Comparison of ENCODE assay signal across 3 cellular contexts in the genomic region with DNA sequence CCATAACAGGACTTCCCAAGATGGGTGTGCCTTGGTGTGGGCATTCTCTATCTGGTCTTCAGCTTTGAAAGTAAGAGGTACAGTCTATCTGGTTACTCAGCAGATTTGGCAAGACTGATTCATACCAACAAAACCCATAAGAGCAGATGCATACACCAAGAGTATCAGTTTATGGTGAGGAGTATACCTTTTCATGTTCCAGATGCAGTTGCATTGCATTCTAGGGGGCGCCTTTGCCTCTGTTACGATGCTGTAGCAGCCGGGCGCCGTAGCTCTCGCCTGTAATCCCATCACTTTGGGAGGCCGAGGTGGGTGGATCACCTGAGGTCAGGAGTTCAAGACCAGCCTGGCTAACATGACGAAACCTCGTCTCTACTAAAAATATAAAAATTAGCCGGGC.
TF ChIP-seq lines count a peak whose summit lies in the region.

No MANE protein-coding gene starts in this region.

TF ChIP-seq in SK-N-SH, 30 proteins besides CTCF, POLR2A, EP300 and RAD21 (continues in another document):
- no peak for TF ChIP-seq USF1 (IDR thresholded peaks at IDR 0.05; ENCODE audit: borderline replicate concordance, low read depth)
- no peak for TF ChIP-seq NRF1 (IDR thresholded peaks at IDR 0.05; ENCODE audit: low read depth, low read length)
- TF ChIP-seq, protein P1, sequence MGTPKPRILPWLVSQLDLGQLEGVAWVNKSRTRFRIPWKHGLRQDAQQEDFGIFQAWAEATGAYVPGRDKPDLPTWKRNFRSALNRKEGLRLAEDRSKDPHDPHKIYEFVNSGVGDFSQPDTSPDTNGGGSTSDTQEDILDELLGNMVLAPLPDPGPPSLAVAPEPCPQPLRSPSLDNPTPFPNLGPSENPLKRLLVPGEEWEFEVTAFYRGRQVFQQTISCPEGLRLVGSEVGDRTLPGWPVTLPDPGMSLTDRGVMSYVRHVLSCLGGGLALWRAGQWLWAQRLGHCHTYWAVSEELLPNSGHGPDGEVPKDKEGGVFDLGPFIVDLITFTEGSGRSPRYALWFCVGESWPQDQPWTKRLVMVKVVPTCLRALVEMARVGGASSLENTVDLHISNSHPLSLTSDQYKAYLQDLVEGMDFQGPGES (IDR thresholded peaks at IDR 0.05; ENCODE audit: low read depth, low read length), result no peak
- TF ChIP-seq MEF2A (IDR thresholded peaks at IDR 0.05; ENCODE audit: borderline replicate concordance, low read depth), result no peak
- TF ChIP-seq RFX5 (IDR thresholded peaks at IDR 0.05; ENCODE audit: low read length), result no peak
- no peak for TF ChIP-seq YY1 (IDR thresholded peaks at IDR 0.05; ENCODE audit: low read depth)
- no peak for TF ChIP-seq MXI1 (IDR thresholded peaks at IDR 0.05; ENCODE audit: low read depth, low read length)
- no peak for TF ChIP-seq PBX3 (IDR thresholded peaks at IDR 0.05)
- no peak for TF ChIP-seq FOXM1 (IDR thresholded peaks at IDR 0.05; ENCODE audit: low read depth)
- TF ChIP-seq CHD2 (IDR thresholded peaks at IDR 0.05; ENCODE audit: low read length, partially characterized antibody), result no peak
- no peak for TF ChIP-seq FOSL2 (IDR thresholded peaks at IDR 0.05; ENCODE audit: borderline replicate concordance, low read depth)
- no peak for TF ChIP-seq JUND (IDR thresholded peaks at IDR 0.05)
- TF ChIP-seq TCF12 (IDR thresholded peaks at IDR 0.05), result no peak
- no peak for TF ChIP-seq NFIC (IDR thresholded peaks at IDR 0.05; ENCODE audit: borderline replicate concordance)
- no peak for TF ChIP-seq USF2 (IDR thresholded peaks at IDR 0.05; ENCODE audit: borderline replicate concordance, low read depth, low read length)
- no peak for TF ChIP-seq EZH2phosphoT487 (IDR thresholded peaks at IDR 0.05; ENCODE audit: borderline replicate concordance, low read depth)

TF ChIP-seq in SK-N-SH treated with all-trans-retinoic acid at 6 μM for 48 hours, 23 proteins besides CTCF, POLR2A, EP300 and RAD21:
- TF ChIP-seq ZC3H10 (CRISPR knock-in tag; IDR thresholded peaks at IDR 0.05) (no peak), ISL1 (CRISPR knock-in tag; IDR thresholded peaks at IDR 0.05) (no peak), GLIS3 (CRISPR knock-in tag; IDR thresholded peaks at IDR 0.05) (no peak), TSHZ2 (CRISPR knock-in tag; IDR thresholded peaks at IDR 0.05) (no peak), POU6F1 (CRISPR knock-in tag; IDR thresholded peaks at IDR 0.05; ENCODE audit: borderline replicate concordance, low read depth) (no peak), SNAI2 (CRISPR knock-in tag; IDR thresholded peaks at IDR 0.05) (no peak), BACH2 (CRISPR knock-in tag; IDR thresholded peaks at IDR 0.05; ENCODE audit: borderline replicate concordance) (no peak), ARNTL (CRISPR knock-in tag; IDR thresholded peaks at IDR 0.05; ENCODE audit: borderline replicate concordance, low read depth) (no peak), ZFP30 (CRISPR knock-in tag; IDR thresholded peaks at IDR 0.05) (no peak), ZNF565 (CRISPR knock-in tag; conservative IDR thresholded peaks at IDR 0.05; ENCODE audit: low read depth) (no peak), ESRRG (CRISPR knock-in tag; IDR thresholded peaks at IDR 0.05) (no peak), ZFP3 (CRISPR knock-in tag; IDR thresholded peaks at IDR 0.05) (no peak), ZNF70 (CRISPR knock-in tag; IDR thresholded peaks at IDR 0.05) (no peak), ZNF8 (CRISPR knock-in tag; IDR thresholded peaks at IDR 0.05) (no peak), CSDC2 (CRISPR knock-in tag; IDR thresholded peaks at IDR 0.05) (no peak), PPARA (CRISPR knock-in tag; IDR thresholded peaks at IDR 0.05; ENCODE audit: borderline replicate concordance) (no peak)
- TF ChIP-seq, protein P2, sequence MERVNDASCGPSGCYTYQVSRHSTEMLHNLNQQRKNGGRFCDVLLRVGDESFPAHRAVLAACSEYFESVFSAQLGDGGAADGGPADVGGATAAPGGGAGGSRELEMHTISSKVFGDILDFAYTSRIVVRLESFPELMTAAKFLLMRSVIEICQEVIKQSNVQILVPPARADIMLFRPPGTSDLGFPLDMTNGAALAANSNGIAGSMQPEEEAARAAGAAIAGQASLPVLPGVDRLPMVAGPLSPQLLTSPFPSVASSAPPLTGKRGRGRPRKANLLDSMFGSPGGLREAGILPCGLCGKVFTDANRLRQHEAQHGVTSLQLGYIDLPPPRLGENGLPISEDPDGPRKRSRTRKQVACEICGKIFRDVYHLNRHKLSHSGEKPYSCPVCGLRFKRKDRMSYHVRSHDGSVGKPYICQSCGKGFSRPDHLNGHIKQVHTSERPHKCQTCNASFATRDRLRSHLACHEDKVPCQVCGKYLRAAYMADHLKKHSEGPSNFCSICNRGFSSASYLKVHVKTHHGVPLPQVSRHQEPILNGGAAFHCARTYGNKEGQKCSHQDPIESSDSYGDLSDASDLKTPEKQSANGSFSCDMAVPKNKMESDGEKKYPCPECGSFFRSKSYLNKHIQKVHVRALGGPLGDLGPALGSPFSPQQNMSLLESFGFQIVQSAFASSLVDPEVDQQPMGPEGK (CRISPR knock-in tag; IDR thresholded peaks at IDR 0.05; ENCODE audit: borderline replicate concordance), result no peak
- TF ChIP-seq, protein P3, sequence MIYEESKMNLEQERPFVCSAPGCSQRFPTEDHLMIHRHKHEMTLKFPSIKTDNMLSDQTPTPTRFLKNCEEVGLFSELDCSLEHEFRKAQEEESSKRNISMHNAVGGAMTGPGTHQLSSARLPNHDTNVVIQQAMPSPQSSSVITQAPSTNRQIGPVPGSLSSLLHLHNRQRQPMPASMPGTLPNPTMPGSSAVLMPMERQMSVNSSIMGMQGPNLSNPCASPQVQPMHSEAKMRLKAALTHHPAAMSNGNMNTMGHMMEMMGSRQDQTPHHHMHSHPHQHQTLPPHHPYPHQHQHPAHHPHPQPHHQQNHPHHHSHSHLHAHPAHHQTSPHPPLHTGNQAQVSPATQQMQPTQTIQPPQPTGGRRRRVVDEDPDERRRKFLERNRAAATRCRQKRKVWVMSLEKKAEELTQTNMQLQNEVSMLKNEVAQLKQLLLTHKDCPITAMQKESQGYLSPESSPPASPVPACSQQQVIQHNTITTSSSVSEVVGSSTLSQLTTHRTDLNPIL (CRISPR knock-in tag; IDR thresholded peaks at IDR 0.05; ENCODE audit: low read depth), result no peak

TF ChIP-seq in IMR-90, 13 proteins besides CTCF, POLR2A, EP300 and RAD21:
- TF ChIP-seq MXI1 (IDR thresholded peaks at IDR 0.05; ENCODE audit: borderline replicate concordance, low read depth, low read length) (no peak), USF2 (IDR thresholded peaks at IDR 0.05; ENCODE audit: low read depth, low read length) (no peak), CHD1 (IDR thresholded peaks at IDR 0.05; ENCODE audit: low read depth, low read length) (no peak), CEBPB (IDR thresholded peaks at IDR 0.05; ENCODE audit: low read depth, low read length) (no peak), NFE2L2 (IDR thresholded peaks at IDR 0.05; ENCODE audit: low read depth, low read length) (no peak), MAFK (IDR thresholded peaks at IDR 0.05; ENCODE audit: low read depth, low read length) (no peak), SMC3 (IDR thresholded peaks at IDR 0.05; ENCODE audit: low read depth, low read length) (no peak), RCOR1 (IDR thresholded peaks at IDR 0.05; ENCODE audit: insufficient replicate concordance, low read length) (no peak), BHLHE40 (IDR thresholded peaks at IDR 0.05; ENCODE audit: low read depth, low read length) (no peak), MAZ (IDR thresholded peaks at IDR 0.05; ENCODE audit: borderline replicate concordance, low read depth, low read length) (no peak), RFX5 (IDR thresholded peaks at IDR 0.05; ENCODE audit: low read depth, low read length) (no peak), FOS (IDR thresholded peaks at IDR 0.05; ENCODE audit: low read depth, low read length) (no peak)
- TF ChIP-seq, protein P4, sequence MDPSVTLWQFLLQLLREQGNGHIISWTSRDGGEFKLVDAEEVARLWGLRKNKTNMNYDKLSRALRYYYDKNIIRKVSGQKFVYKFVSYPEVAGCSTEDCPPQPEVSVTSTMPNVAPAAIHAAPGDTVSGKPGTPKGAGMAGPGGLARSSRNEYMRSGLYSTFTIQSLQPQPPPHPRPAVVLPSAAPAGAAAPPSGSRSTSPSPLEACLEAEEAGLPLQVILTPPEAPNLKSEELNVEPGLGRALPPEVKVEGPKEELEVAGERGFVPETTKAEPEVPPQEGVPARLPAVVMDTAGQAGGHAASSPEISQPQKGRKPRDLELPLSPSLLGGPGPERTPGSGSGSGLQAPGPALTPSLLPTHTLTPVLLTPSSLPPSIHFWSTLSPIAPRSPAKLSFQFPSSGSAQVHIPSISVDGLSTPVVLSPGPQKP (IDR thresholded peaks at IDR 0.05; ENCODE audit: borderline replicate concordance, low read depth, low read length), result no peak
